1 cellular context compared by ENCODE assay signal in genomic region chr20:47487175-47487917, GRCh38.
TF ChIP-seq lines count a peak whose summit lies in the region.

No MANE protein-coding gene starts in this region.

TF ChIP-seq in K562, 482 proteins besides CTCF, POLR2A, EP300 and RAD21 (continued from another document and continues in another):
- TF ChIP-seq MLX (CRISPR knock-in tag; conservative IDR thresholded peaks at IDR 0.05) (no peak), DEAF1 (CRISPR knock-in tag; IDR thresholded peaks at IDR 0.05) (0 out of 2 replicates have a peak, but pooled peaks have one; percentile 16), FOXM1 (IDR thresholded peaks at IDR 0.05; ENCODE audit: low read depth) (peak; percentile 37; the same call in 1 of the 2 replicates), FOXM1 (CRISPR knock-in tag; IDR thresholded peaks at IDR 0.05; ENCODE audit: low read depth) (no peak), CREBBP (IDR thresholded peaks at IDR 0.05; ENCODE audit: low read depth, low read length) (no peak), MTA2 (IDR thresholded peaks at IDR 0.05; ENCODE audit: low read depth) (peak; percentile 53; the same call in 1 of the 2 replicates), JUND (IDR thresholded peaks at IDR 0.05; ENCODE audit: borderline replicate concordance, low read depth, low read length) (peak; percentile 65; the same call in 1 of the 2 replicates), JUND (tag; IDR thresholded peaks at IDR 0.05; ENCODE audit: borderline replicate concordance, low read depth, low read length) (peak; percentile 27; the same call in 1 of the 3 replicates), POLR2AphosphoS5 (IDR thresholded peaks at IDR 0.05; ENCODE audit: control insufficient read depth, insufficient read depth, low read depth, low read length) (0 out of 2 replicates have a peak, but pooled peaks have one; percentile 40), MAFG (tag; conservative IDR thresholded peaks at IDR 0.05) (no peak), LARP7 (IDR thresholded peaks at IDR 0.05) (no peak), CBFA2T3 (IDR thresholded peaks at IDR 0.05) (peak; percentile 87), SMAD3 (CRISPR knock-in tag; conservative IDR thresholded peaks at IDR 0.05) (no peak), TBL1XR1 (IDR thresholded peaks at IDR 0.05; ENCODE audit: low read length in 2 of 2) (peak in 1 of 2 experiments; percentile 55; a peak in 1 of 4 replicates), XRCC5 (IDR thresholded peaks at IDR 0.05; ENCODE audit: low read depth, low read length) (no peak), THRB (CRISPR knock-in tag; conservative IDR thresholded peaks at IDR 0.05) (no peak), HES1 (IDR thresholded peaks at IDR 0.05; ENCODE audit: low read depth) (0 out of 2 replicates have a peak, but pooled peaks have one; percentile 46), TEAD4 (IDR thresholded peaks at IDR 0.05; ENCODE audit: low read length) (peak; percentile 83), TEAD4 (CRISPR knock-in tag; IDR thresholded peaks at IDR 0.05; ENCODE audit: borderline replicate concordance) (no peak), CSDE1 (IDR thresholded peaks at IDR 0.05) (no peak), SPI1 (IDR thresholded peaks at IDR 0.05; ENCODE audit: borderline replicate concordance, low read depth, low read length) (no peak), MLLT1 (IDR thresholded peaks at IDR 0.05) (0 out of 4 replicates have a peak, but pooled peaks of 1 of the 2 experiments have one; percentile 30), TCF3 (CRISPR knock-in tag; IDR thresholded peaks at IDR 0.05) (peak; percentile 69), ARID1B (IDR thresholded peaks at IDR 0.05) (peak; percentile 89), NCOA4 (IDR thresholded peaks at IDR 0.05; ENCODE audit: partially characterized antibody) (no peak), TRIM24 (IDR thresholded peaks at IDR 0.05) (0 out of 4 replicates have a peak, but pooled peaks of 1 of the 2 experiments have one; percentile 47), PHB (CRISPR knock-in tag; IDR thresholded peaks at IDR 0.05) (no peak), SMARCC2 (IDR thresholded peaks at IDR 0.05; ENCODE audit: low read depth) (peak; percentile 62), BACH1 (tag; IDR thresholded peaks at IDR 0.05) (peak; percentile 37; the same call in 1 of the 2 replicates), CBX3 (IDR thresholded peaks at IDR 0.05; ENCODE audit: borderline replicate concordance in 1 of 2, low read length in 2 of 2) (no peak), NFATC3 (IDR thresholded peaks at IDR 0.05) (peak; percentile 81), GATA2 (CRISPR knock-in tag; IDR thresholded peaks at IDR 0.05) (peak; percentile 34; the same call in 1 of the 2 replicates), CREB5 (CRISPR knock-in tag; IDR thresholded peaks at IDR 0.05) (no peak), SRSF7 (optimal IDR thresholded peaks at IDR 0.05; ENCODE audit: low read depth, low read length) (no peak), HDAC1 (IDR thresholded peaks at IDR 0.05) (peak in 1 of 2 experiments; percentile 60; a peak in 1 of 4 replicates), TAL1 (IDR thresholded peaks at IDR 0.05) (peak; percentile 67), FOSL1 (tag; conservative IDR thresholded peaks at IDR 0.05) (peak; percentile 84), ZNF436 (CRISPR knock-in tag; IDR thresholded peaks at IDR 0.05) (no peak), MAZ (CRISPR knock-in tag; conservative IDR thresholded peaks at IDR 0.05 in 1 of 2, IDR thresholded peaks at IDR 0.05 in 1 of 2) (no peak), NCOR1 (IDR thresholded peaks at IDR 0.05) (peak; percentile 59), ZNF146 (CRISPR knock-in tag; IDR thresholded peaks at IDR 0.05; ENCODE audit: unreplicated experiment) (no peak), DACH1 (IDR thresholded peaks at IDR 0.05; ENCODE audit: partially characterized antibody) (peak; percentile 5), ZNF197 (CRISPR knock-in tag; IDR thresholded peaks at IDR 0.05; ENCODE audit: low read depth) (no peak), NKRF (IDR thresholded peaks at IDR 0.05; ENCODE audit: borderline replicate concordance) (no peak), TFAP4 (CRISPR knock-in tag; IDR thresholded peaks at IDR 0.05; ENCODE audit: borderline replicate concordance) (0 out of 2 replicates have a peak, but pooled peaks have one; percentile 18), ETS1 (conservative IDR thresholded peaks at IDR 0.05; ENCODE audit: control insufficient read depth, low read depth, low read length) (no peak), SMARCA4 (IDR thresholded peaks at IDR 0.05) (peak; percentile 82), KDM1A (IDR thresholded peaks at IDR 0.05) (peak; percentile 77), DPF2 (IDR thresholded peaks at IDR 0.05) (peak; percentile 86), ATF3 (IDR thresholded peaks at IDR 0.05) (peak; percentile 32; the same call in 1 of the 2 replicates), ATF3 (CRISPR knock-in tag; conservative IDR thresholded peaks at IDR 0.05) (no peak), HDAC3 (IDR thresholded peaks at IDR 0.05; ENCODE audit: borderline replicate concordance, partially characterized antibody) (no peak), HDAC2 (IDR thresholded peaks at IDR 0.05) (peak; percentile 68)
